9 cellular contexts compared by ENCODE assay signal in the genomic region with DNA sequence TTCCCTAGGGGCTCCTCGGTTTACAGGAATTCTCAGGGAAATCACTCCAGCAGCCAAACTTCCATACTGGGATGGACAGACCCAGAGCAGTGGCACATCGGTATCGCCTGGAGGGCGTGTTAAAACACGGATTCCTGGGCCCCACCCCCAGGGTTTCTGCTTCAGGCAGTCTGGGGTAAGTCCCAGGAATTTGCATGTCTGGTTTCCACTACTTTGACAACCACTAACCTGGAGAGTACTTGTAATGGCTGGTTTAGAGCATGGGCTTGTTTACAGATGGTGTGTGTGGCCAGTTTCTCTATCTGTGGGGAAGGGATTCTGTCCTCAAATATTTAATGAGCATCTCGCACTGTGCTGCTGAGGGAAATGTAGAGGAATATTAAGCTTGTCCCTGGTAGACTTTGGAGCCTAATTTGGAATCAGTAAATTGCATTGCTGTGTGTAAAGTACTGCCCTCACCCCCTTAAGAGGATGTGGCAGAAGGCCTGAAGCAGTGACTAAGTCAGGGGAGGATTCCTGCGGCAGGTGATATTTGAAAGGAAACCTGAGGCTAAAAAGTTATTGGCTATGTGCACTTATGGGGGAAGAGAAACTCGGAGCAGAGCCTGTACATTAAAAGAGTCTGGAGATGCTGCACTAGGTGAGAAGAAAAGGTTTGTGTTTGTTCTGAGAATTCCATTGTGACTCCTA. TPM values are rescaled to one million over a fixed set of nuclear protein-coding genes. Genes with fewer than 3 reads are reported as not detected.
DNase-seq lines count a peak whose midpoint lies in the region; ATAC-seq and TF ChIP-seq lines count a peak whose summit lies in the region.
"Had no signal": no experiment of that assay in that cellular context is flagged by ENCODE, and none has a peak within 500 bp of the region (broad histone marks: within the 10 kb centered on the region; RNA-seq: fewer than 3 reads in every experiment).

No MANE protein-coding gene starts in this region.

- H3K36me3 ChIP-seq in endodermal cell (ENCODE audit: control insufficient read depth, insufficient read depth, low read length), result no peaks in the 10 kb centered on the region
- H3K36me3 ChIP-seq in GM23248 (ENCODE audit: low read depth), result no peaks in the 10 kb centered on the region
- no peaks in the 10 kb centered on the region for H3K36me3 ChIP-seq in esophagus muscularis mucosa

- DNase-seq in GM10266 (ENCODE audit: extremely low spot score) (peak; percentile 49), endodermal cell (peak; percentile 71), GM23248 (no peak), NCI-H524 (lab: John Stamatoyannopoulos, UW) (no peak), esophagus muscularis mucosa (ENCODE audit: extremely low spot score) (no peak)
- no peak for DNase-seq in activated CD4-positive, alpha-beta T cell treated with anti-CD3 and anti-CD28 coated beads for 36 hours
- DNase-seq: CD4-positive, CD25-positive, alpha-beta regulatory T cell had no signal

- H3K4me1 ChIP-seq in endodermal cell (ENCODE audit: control insufficient read depth, insufficient read depth, low read length) (no peaks in the 10 kb centered on the region), GM23248 (ENCODE audit: insufficient read depth) (peaks cover 6% of the 10 kb centered on the region; the same call in 1 of the 2 replicates), esophagus muscularis mucosa (peaks cover 7 to 27% (median 11%) of the 10 kb centered on the region in 4 donors)

- peaks cover under 1% of the 10 kb centered on the region for H3K9me3 Mint-ChIP-seq in endodermal cell
- H3K9me3 Mint-ChIP-seq in activated CD4-positive, alpha-beta T cell treated with anti-CD3 and anti-CD28 coated beads for 36 hours (ENCODE audit: low read depth), result no peaks in the 10 kb centered on the region
- H3K9me3 Mint-ChIP-seq: CD4-positive, CD25-positive, alpha-beta regulatory T cell had no signal

- no peaks in the 10 kb centered on the region for H4K20me1 ChIP-seq in GM23248 (ENCODE audit: insufficient read depth)

- no peaks in the 10 kb centered on the region for H3K9me2 ChIP-seq in GM23248 (ENCODE audit: insufficient read depth)

- peaks cover 16% of the 10 kb centered on the region for H3K36me3 Mint-ChIP-seq in endodermal cell (ENCODE audit: low read depth)
- no peaks in the 10 kb centered on the region for H3K36me3 Mint-ChIP-seq in activated CD4-positive, alpha-beta T cell treated with anti-CD3 and anti-CD28 coated beads for 36 hours (ENCODE audit: low read depth)
- H3K36me3 Mint-ChIP-seq: CD4-positive, CD25-positive, alpha-beta regulatory T cell had no signal

- no peaks in the 10 kb centered on the region for H3K27me3 Mint-ChIP-seq in endodermal cell (ENCODE audit: insufficient read depth)
- H3K27me3 Mint-ChIP-seq in activated CD4-positive, alpha-beta T cell treated with anti-CD3 and anti-CD28 coated beads for 36 hours, result no peaks in the 10 kb centered on the region
- H3K27me3 Mint-ChIP-seq: CD4-positive, CD25-positive, alpha-beta regulatory T cell had no signal

- H3K4me2 ChIP-seq in GM23248 (ENCODE audit: unreplicated experiment), result no peak overlapping the region

- intact Hi-C loops in activated CD4-positive, alpha-beta T cell treated with anti-CD3 and anti-CD28 coated beads for 36 hours (cut with DNase I, micrococcal nuclease), result no loop called here
- intact Hi-C loops in esophagus muscularis mucosa (cut with DNase I), result no loop called here

- ATAC-seq in GM19463 (IDR thresholded peaks at IDR 0.05; ENCODE audit: unreplicated experiment) (peak; percentile 100), HG03108 (IDR thresholded peaks at IDR 0.05; ENCODE audit: unreplicated experiment) (peak; percentile 92)
- ATAC-seq in activated CD4-positive, alpha-beta T cell treated with anti-CD3 and anti-CD28 coated beads for 36 hours, result no peak

- in situ Hi-C loops in GM23248 (cut with MboI), result no loop called here

- H3K9ac ChIP-seq in endodermal cell (ENCODE audit: extremely low read depth, low read length, poor library complexity, severe bottlenecking) (no peak overlapping the region), GM23248 (no peak overlapping the region)

- H3F3A ChIP-seq in GM23248 (ENCODE audit: insufficient read depth), result 0 out of 2 replicates have a peak, but pooled peaks cover 4% of the 10 kb centered on the region

- no peaks in the 10 kb centered on the region for H3K27me3 ChIP-seq in endodermal cell (ENCODE audit: control insufficient read depth, insufficient read depth, low read length, poor library complexity, severe bottlenecking)
- no peaks in the 10 kb centered on the region for H3K27me3 ChIP-seq in GM23248 (replicated peaks; ENCODE audit: insufficient read depth)
- H3K27me3 ChIP-seq in esophagus muscularis mucosa, result no peaks in the 10 kb centered on the region

- no peak overlapping the region for H3K27ac ChIP-seq in endodermal cell (ENCODE audit: low read depth, low read length)
- no peak overlapping the region for H3K27ac ChIP-seq in GM23248
- no peak overlapping the region for H3K27ac ChIP-seq in esophagus muscularis mucosa (replicated peaks in 1 of 4)

- POLR2A ChIA-PET in activated CD4-positive, alpha-beta T cell treated with anti-CD3 and anti-CD28 coated beads for 36 hours (lab: Charles Lee), result no interaction called here

- H3K4me3 ChIP-seq in endodermal cell (ENCODE audit: low read length), result no peak overlapping the region
- H3K4me3 ChIP-seq in GM23248, result no peak overlapping the region
- no peak overlapping the region for H3K4me3 ChIP-seq in esophagus muscularis mucosa

- H3K9me3 ChIP-seq in endodermal cell (ENCODE audit: control insufficient read depth, low read length), result no peaks in the 10 kb centered on the region
- no peaks in the 10 kb centered on the region for H3K9me3 ChIP-seq in GM23248 (ENCODE audit: low read depth)
- H3K9me3 ChIP-seq in esophagus muscularis mucosa, result no peaks in the 10 kb centered on the region

- H3K4me1 Mint-ChIP-seq in endodermal cell, result peaks cover 7% of the 10 kb centered on the region
- H3K4me1 Mint-ChIP-seq in activated CD4-positive, alpha-beta T cell treated with anti-CD3 and anti-CD28 coated beads for 36 hours, result no peaks in the 10 kb centered on the region
- H3K4me1 Mint-ChIP-seq: CD4-positive, CD25-positive, alpha-beta regulatory T cell had no signal

- no peak for TF ChIP-seq EP300 in esophagus muscularis mucosa (IDR thresholded peaks at IDR 0.05)

- no peak for TF ChIP-seq POLR2A in esophagus muscularis mucosa (IDR thresholded peaks at IDR 0.05; ENCODE audit: low read depth)

- no peak overlapping the region for H2AFZ ChIP-seq in GM23248

- no peaks in the 10 kb centered on the region for H3K79me2 ChIP-seq in GM23248 (ENCODE audit: insufficient read depth)

- H3K4me3 Mint-ChIP-seq in endodermal cell, result no peak overlapping the region
- H3K4me3 Mint-ChIP-seq in activated CD4-positive, alpha-beta T cell treated with anti-CD3 and anti-CD28 coated beads for 36 hours, result no peak overlapping the region
- H3K4me3 Mint-ChIP-seq: CD4-positive, CD25-positive, alpha-beta regulatory T cell had no signal

- whole genome bisulfite sequencing in endodermal cell (ENCODE audit: insufficient coverage in 1 of 2, insufficient read length in 1 of 2), 2 experiments, result 75 to 77% methylated on average over 7 to 8 of the region's 8 CpGs
- WGBS in GM23248 (ENCODE audit: low coverage in 1 of 2, low lambda C conversion rate in 2 of 2, missing lambda C conversion rate in 2 of 2), 2 experiments, result 86 to 92% methylated on average over 8 of the region's 8 CpGs
- WGBS in esophagus muscularis mucosa, result 73% methylated on average over 8 of the region's 8 CpGs

- TF ChIP-seq CTCF in GM10266 (IDR thresholded peaks at IDR 0.05; ENCODE audit: control insufficient read depth, insufficient read depth, low read depth, missing control alignments) (no peak), endodermal cell (conservative IDR thresholded peaks at IDR 0.05) (no peak), esophagus muscularis mucosa (IDR thresholded peaks at IDR 0.05) (no peak)

- peak overlapping the region; percentile 56 for H3K27ac Mint-ChIP-seq in endodermal cell
- H3K27ac Mint-ChIP-seq in activated CD4-positive, alpha-beta T cell treated with anti-CD3 and anti-CD28 coated beads for 36 hours, result no peak overlapping the region
- H3K27ac Mint-ChIP-seq: CD4-positive, CD25-positive, alpha-beta regulatory T cell had no signal

- CTCF ChIA-PET in activated CD4-positive, alpha-beta T cell treated with anti-CD3 and anti-CD28 coated beads for 36 hours (lab: Charles Lee), result interaction anchor here (0.6 kb wide), 2 partner anchors 20 to 883 kb away, joined by 3 to 5 read pairs; no protein-coding TSS in a partner anchor

RNA-seq across cellular contexts. Expression of a gene that starts 18.6 kb away (rescaled TPM):
- total RNA-seq in endodermal cell (10 to 100 TPM; 45.1 to 53.0 TPM), esophagus muscularis mucosa (100 to 1,000 TPM; 101 to 172 (median 125) TPM)
- polyA plus RNA-seq in endodermal cell (2013, experiment 1 of 2), result 25.6 TPM
- 21.9 TPM for polyA plus RNA-seq in endodermal cell (2013, experiment 2 of 2)
- total RNA-seq in GM23248 (2014; rRNA removed; shearing (Covaris generic)), result 8.6 and 22.0 TPM in 2 replicates
- 5.5 TPM in 2 replicates for polyA plus RNA-seq in GM23248 (2016; fragmentation: Nextera tagmentation; extraction: Ambion mirVana)
- 10 to 100 TPM in 1 of 2 experiments, 1 to 10 TPM in 1; 8.4 to 10.0 TPM for total RNA-seq in activated CD4-positive, alpha-beta T cell treated with anti-CD3 and anti-CD28 coated beads for 36 hours

Comparison
In these comparisons a context has a peak if more than half of its experiments do, and no peak if none do; other contexts are left out.
1. DNase-seq: peak in GM10266 (single experiment) and endodermal cell (single experiment); none in GM23248 (single experiment), NCI-H524 (0 of 2), activated CD4-positive, alpha-beta T cell treated with anti-CD3 and anti-CD28 coated beads for 36 hours (single experiment) and esophagus muscularis mucosa (single experiment).